ENCODE assay signal across 8 cellular contexts in the genomic region with DNA sequence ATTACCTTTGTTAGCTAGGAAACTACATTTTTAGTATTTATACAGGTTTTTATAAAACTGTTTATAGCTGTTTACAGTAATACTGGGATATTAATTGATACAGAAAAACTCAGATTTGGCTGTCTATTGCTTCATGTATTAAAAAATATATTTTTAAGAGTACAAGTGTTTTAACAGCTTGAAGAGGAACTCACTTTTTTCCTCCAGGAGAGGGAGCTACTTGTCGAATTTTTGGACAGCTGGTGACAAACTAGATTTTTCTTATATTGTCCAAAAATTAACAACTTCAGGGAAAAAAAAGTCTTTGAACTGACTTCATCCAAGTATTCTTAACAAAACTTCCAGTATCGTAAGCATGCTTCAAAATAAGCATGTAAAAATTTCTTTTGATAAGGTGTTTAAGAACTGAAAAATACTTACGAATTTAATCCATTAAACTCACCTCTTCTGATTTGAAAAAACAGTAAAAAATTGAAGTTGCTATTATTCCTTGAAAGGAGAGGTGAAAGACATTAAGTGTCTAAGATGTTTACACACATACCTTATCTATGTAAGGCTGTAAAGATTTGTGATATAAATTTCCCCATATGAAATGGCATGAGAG. TPM values are rescaled to one million over a fixed set of nuclear protein-coding genes. Genes with fewer than 3 reads are reported as not detected.
DNase-seq lines count a peak whose midpoint lies in the region; ATAC-seq, FAIRE-seq and TF ChIP-seq lines count a peak whose summit lies in the region.

No MANE protein-coding gene starts in this region.

- peak; percentile 17 to 68 for TF ChIP-seq CTCF in right atrium auricular region (IDR thresholded peaks at IDR 0.05)
- TF ChIP-seq CTCF in bronchial epithelial cell (IDR thresholded peaks at IDR 0.05; ENCODE audit: insufficient read depth, low read length, severe bottlenecking) = peak; percentile 37

- peak overlapping the region in 1 of 2 donors; percentile 97 for H3K27ac ChIP-seq in right atrium auricular region

- no peak for FAIRE-seq in bronchial epithelial cell (lab: Jason Lieb, UNC)

- intact Hi-C loops in Right ventricle myocardium inferior (cut with DNase I) = no loop called here

- H3K4me3 ChIP-seq in right atrium auricular region = no peak overlapping the region
- no peak overlapping the region for H3K4me3 ChIP-seq in bronchial epithelial cell (ENCODE audit: low read depth, low read length)

- H3K4me1 ChIP-seq in right atrium auricular region = peaks cover 0 to 40% of the 10 kb centered on the region in 2 donors

- H3K36me3 ChIP-seq in right atrium auricular region (no peaks in the 10 kb centered on the region), bronchial epithelial cell (ENCODE audit: control insufficient read depth, insufficient read depth, low read length) (no peaks in the 10 kb centered on the region)

- no peak for ATAC-seq in Right ventricle myocardium inferior
- ATAC-seq in GM19328 (IDR thresholded peaks at IDR 0.05; ENCODE audit: unreplicated experiment) = no peak

- no peaks in the 10 kb centered on the region for H3K9me3 ChIP-seq in right atrium auricular region

- DNase-seq in right atrium auricular region (ENCODE audit: low spot score) (no peak), Right ventricle myocardium inferior (ENCODE audit: missing footprints) (no peak), NCI-H226 (peak; percentile 42), bronchial epithelial cell (ENCODE audit: low read depth) (peak; percentile 59), midbrain (lab: John Stamatoyannopoulos, UW) (peak; percentile 75), NCI-H1930 (lab: John Stamatoyannopoulos, UW) (no peak), NCI-H1092 (lab: John Stamatoyannopoulos, UW) (no peak)

- H3K27me3 ChIP-seq in right atrium auricular region (no peaks in the 10 kb centered on the region), bronchial epithelial cell (ENCODE audit: control insufficient read depth, insufficient read depth, low read length) (no peaks in the 10 kb centered on the region)

RNA-seq across cellular contexts. Expression of a gene that starts 4.0 kb away (rescaled TPM):
- 10 to 100 TPM; 10.0 to 21.5 TPM for total RNA-seq in right atrium auricular region
- 9.0 TPM for total RNA-seq in Right ventricle myocardium inferior
- 19.0 and 35.5 TPM in 2 replicates for total RNA-seq in bronchial epithelial cell

Comparison
In these comparisons a context has a peak if more than half of its experiments do, and no peak if none do; other contexts are left out.
1. DNase-seq: peak in NCI-H226 (single experiment), bronchial epithelial cell (single experiment) and midbrain (single experiment); none in right atrium auricular region (single experiment), Right ventricle myocardium inferior (single experiment), NCI-H1930 (0 of 2) and NCI-H1092 (single experiment).